In genomic region chr12:5497329-5498058, GRCh38 we compare ENCODE assay signal across 1 cellular context.
TF ChIP-seq lines count a peak whose summit lies in the region.

No MANE protein-coding gene starts in this region.

TF ChIP-seq in WTC11, 78 proteins besides CTCF, POLR2A, EP300 and RAD21 (continued from another document):
- no peak for TF ChIP-seq ERG (CRISPR knock-in tag; IDR thresholded peaks at IDR 0.05)
- TF ChIP-seq ATF6 (CRISPR knock-in tag; IDR thresholded peaks at IDR 0.05), result no peak
- TF ChIP-seq ELF4 (CRISPR knock-in tag; IDR thresholded peaks at IDR 0.05; ENCODE audit: low read depth), result no peak
- TF ChIP-seq ZNF512 (CRISPR knock-in tag; IDR thresholded peaks at IDR 0.05; ENCODE audit: borderline replicate concordance), result no peak
- no peak for TF ChIP-seq E2F4 (CRISPR knock-in tag; IDR thresholded peaks at IDR 0.05; ENCODE audit: borderline replicate concordance, low read depth)
- no peak for TF ChIP-seq PRRX2 (CRISPR knock-in tag; IDR thresholded peaks at IDR 0.05)
- TF ChIP-seq TEAD1 (CRISPR knock-in tag; IDR thresholded peaks at IDR 0.05), result no peak
- TF ChIP-seq HMGXB4 (CRISPR knock-in tag; IDR thresholded peaks at IDR 0.05), result no peak
- no peak for TF ChIP-seq IRF1 (CRISPR knock-in tag; IDR thresholded peaks at IDR 0.05)
- TF ChIP-seq SOX15 (CRISPR knock-in tag; IDR thresholded peaks at IDR 0.05), result no peak
- no peak for TF ChIP-seq SP1 (CRISPR knock-in tag; conservative IDR thresholded peaks at IDR 0.05)
